Comparison of ENCODE assay signal across 8 cellular contexts in the genomic region with DNA sequence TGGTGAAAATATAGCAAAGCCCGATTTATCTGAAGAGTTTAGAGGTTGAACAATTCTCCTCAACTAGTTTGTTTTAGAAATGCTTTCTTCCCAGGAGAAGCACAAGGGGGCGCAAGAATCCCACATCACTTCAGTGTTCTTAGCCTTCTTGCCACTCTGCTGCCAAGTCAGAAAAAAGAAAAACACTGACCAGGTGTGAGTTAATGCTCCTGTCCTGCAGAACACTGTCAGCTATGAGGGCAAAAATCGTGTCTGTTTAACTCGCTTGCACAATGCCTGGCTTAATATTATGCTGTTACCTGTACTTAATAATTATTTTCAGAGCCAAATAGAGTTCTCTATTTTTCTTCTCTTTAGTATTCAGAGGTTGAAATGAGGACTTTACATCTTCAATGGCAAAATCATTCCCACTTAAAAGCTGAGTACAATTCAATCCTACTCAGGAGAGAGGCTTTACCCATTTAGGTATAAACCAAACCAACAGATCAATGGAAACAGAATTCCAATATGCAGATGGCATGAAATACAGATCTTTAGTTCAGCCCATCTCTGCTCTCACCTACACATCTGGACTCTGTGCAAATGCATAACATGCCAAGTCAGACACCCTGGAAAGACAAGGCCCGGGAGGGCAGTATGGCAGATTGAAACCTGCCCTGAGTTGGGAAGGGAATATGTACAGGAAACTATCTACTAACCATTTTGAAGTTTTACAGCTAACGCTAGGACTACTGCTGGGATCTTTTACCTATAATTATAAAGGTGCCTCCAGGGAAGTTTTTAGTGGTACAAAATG.
DNase-seq lines count a peak whose midpoint lies in the region; ATAC-seq lines count a peak whose summit lies in the region.

No MANE protein-coding gene starts in this region.

- intact Hi-C loops in cardiac septum (cut with DNase I) = loop anchor here (1.0 to 5.0 kb wide), 3 partner anchors 33 to 152 kb away; no protein-coding TSS in a partner anchor

- DNase-seq in EH (ENCODE audit: low read depth) (peak; percentile 77), NAMALWA (ENCODE audit: low spot score) (peak; percentile 74), SW480 (ENCODE audit: low spot score) (peak; percentile 64), cardiac septum (ENCODE audit: low spot score) (peak; percentile 78), retina (peak; percentile 66)
- DNase-seq in activated naive CD8-positive, alpha-beta T cell treated with anti-CD3 and anti-CD28 coated beads, Interleukin-2, amount 50 U/mL, for 16 hours (ENCODE audit: low read depth, low spot score) = peak; percentile 51

- ATAC-seq in GM18517 (IDR thresholded peaks at IDR 0.05; ENCODE audit: unreplicated experiment) (no peak), HG03139 (IDR thresholded peaks at IDR 0.05; ENCODE audit: unreplicated experiment) (no peak)
